Comparison of ENCODE assay signal across 1 cellular context in genomic region chr14:21197418-21198205, GRCh38.
TF ChIP-seq lines count a peak whose summit lies in the region.

No MANE protein-coding gene starts in this region.

TF ChIP-seq in WTC11, 78 proteins besides CTCF, POLR2A, EP300 and RAD21 (continued from another document):
- TF ChIP-seq, protein P1, sequence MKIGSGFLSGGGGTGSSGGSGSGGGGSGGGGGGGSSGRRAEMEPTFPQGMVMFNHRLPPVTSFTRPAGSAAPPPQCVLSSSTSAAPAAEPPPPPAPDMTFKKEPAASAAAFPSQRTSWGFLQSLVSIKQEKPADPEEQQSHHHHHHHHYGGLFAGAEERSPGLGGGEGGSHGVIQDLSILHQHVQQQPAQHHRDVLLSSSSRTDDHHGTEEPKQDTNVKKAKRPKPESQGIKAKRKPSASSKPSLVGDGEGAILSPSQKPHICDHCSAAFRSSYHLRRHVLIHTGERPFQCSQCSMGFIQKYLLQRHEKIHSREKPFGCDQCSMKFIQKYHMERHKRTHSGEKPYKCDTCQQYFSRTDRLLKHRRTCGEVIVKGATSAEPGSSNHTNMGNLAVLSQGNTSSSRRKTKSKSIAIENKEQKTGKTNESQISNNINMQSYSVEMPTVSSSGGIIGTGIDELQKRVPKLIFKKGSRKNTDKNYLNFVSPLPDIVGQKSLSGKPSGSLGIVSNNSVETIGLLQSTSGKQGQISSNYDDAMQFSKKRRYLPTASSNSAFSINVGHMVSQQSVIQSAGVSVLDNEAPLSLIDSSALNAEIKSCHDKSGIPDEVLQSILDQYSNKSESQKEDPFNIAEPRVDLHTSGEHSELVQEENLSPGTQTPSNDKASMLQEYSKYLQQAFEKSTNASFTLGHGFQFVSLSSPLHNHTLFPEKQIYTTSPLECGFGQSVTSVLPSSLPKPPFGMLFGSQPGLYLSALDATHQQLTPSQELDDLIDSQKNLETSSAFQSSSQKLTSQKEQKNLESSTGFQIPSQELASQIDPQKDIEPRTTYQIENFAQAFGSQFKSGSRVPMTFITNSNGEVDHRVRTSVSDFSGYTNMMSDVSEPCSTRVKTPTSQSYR (CRISPR knock-in tag; IDR thresholded peaks at IDR 0.05) = no peak
- TF ChIP-seq JAZF1 (CRISPR knock-in tag; IDR thresholded peaks at IDR 0.05) (no peak), EMX1 (CRISPR knock-in tag; IDR thresholded peaks at IDR 0.05) (peak; percentile 77; the same call in 1 of the 2 replicates), GTF2I (CRISPR knock-in tag; conservative IDR thresholded peaks at IDR 0.05) (no peak)
- TF ChIP-seq, protein P2, sequence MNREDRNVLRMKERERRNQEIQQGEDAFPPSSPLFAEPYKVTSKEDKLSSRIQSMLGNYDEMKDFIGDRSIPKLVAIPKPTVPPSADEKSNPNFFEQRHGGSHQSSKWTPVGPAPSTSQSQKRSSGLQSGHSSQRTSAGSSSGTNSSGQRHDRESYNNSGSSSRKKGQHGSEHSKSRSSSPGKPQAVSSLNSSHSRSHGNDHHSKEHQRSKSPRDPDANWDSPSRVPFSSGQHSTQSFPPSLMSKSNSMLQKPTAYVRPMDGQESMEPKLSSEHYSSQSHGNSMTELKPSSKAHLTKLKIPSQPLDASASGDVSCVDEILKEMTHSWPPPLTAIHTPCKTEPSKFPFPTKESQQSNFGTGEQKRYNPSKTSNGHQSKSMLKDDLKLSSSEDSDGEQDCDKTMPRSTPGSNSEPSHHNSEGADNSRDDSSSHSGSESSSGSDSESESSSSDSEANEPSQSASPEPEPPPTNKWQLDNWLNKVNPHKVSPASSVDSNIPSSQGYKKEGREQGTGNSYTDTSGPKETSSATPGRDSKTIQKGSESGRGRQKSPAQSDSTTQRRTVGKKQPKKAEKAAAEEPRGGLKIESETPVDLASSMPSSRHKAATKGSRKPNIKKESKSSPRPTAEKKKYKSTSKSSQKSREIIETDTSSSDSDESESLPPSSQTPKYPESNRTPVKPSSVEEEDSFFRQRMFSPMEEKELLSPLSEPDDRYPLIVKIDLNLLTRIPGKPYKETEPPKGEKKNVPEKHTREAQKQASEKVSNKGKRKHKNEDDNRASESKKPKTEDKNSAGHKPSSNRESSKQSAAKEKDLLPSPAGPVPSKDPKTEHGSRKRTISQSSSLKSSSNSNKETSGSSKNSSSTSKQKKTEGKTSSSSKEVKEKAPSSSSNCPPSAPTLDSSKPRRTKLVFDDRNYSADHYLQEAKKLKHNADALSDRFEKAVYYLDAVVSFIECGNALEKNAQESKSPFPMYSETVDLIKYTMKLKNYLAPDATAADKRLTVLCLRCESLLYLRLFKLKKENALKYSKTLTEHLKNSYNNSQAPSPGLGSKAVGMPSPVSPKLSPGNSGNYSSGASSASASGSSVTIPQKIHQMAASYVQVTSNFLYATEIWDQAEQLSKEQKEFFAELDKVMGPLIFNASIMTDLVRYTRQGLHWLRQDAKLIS (CRISPR knock-in tag; IDR thresholded peaks at IDR 0.05; ENCODE audit: borderline replicate concordance) = no peak
